ENCODE assay signal across 8 cellular contexts in genomic region chr17:66673668-66674276, GRCh38.
DNase-seq lines count a peak whose midpoint lies in the region; ATAC-seq and TF ChIP-seq lines count a peak whose summit lies in the region.

No MANE protein-coding gene starts in this region.

- TF ChIP-seq POLR2A in erythroblast (IDR thresholded peaks at IDR 0.05; ENCODE audit: low read length) (no peak), thyroid gland (IDR thresholded peaks at IDR 0.05) (no peak)

- intact Hi-C loops in thyroid gland (cut with DNase I) = loop anchor here (10.0 kb wide), 1 partner anchor 419 kb away; no protein-coding TSS in a partner anchor

- ATAC-seq in GM19397 (IDR thresholded peaks at IDR 0.05; ENCODE audit: unreplicated experiment) = no peak

- H3K27ac ChIP-seq in mucosa of rectum (ENCODE audit: low read depth in 2 of 2, low read length in 2 of 2) (peak overlapping the region; percentile 44 to 56), thyroid gland (no peak overlapping the region)

- peak in 5 of 6 experiments; percentile 45 to 72 (median 69) for TF ChIP-seq CTCF in thyroid gland (IDR thresholded peaks at IDR 0.05)

- H3K4me1 ChIP-seq in mucosa of rectum (ENCODE audit: control insufficient read depth in 2 of 2, insufficient read depth in 2 of 2, low read length in 2 of 2) = peaks cover 21 to 25% of the 10 kb centered on the region in 2 donors
- H3K4me1 ChIP-seq in thyroid gland = no peaks in the 10 kb centered on the region

- H3K4me3 ChIP-seq in mucosa of rectum (ENCODE audit: low read length in 2 of 2) (no peak overlapping the region), thyroid gland (replicated peaks in 1 of 3) (no peak overlapping the region)

- H3K9ac ChIP-seq in mucosa of rectum (ENCODE audit: low read depth in 1 of 2, low read length in 2 of 2) = peak overlapping the region in 1 of 2 donors; percentile 48

- no peaks in the 10 kb centered on the region for H3K36me3 ChIP-seq in mucosa of rectum (ENCODE audit: control insufficient read depth in 2 of 2, insufficient read depth in 2 of 2, low read length in 2 of 2)
- no peaks in the 10 kb centered on the region for H3K36me3 ChIP-seq in thyroid gland

- WGBS in thyroid gland, 2 donors = 32 to 38% methylated on average over 7 to 8 of the region's 8 CpGs

- no peaks in the 10 kb centered on the region for H3K27me3 ChIP-seq in mucosa of rectum (ENCODE audit: control insufficient read depth in 2 of 2, insufficient read depth in 2 of 2, low read length in 2 of 2)
- H3K27me3 ChIP-seq in thyroid gland = no peaks in the 10 kb centered on the region

- DNase-seq in activated gamma-delta T cell treated with Interleukin-2 at 50 U/mL for 16 hours (peak; percentile 30), activated gamma-delta T cell (lab: John Stamatoyannopoulos, UW) (no peak), NCI-H510A treated with DMSO at 0.1 percent for 48 hours (lab: John Stamatoyannopoulos, UW) (peak; percentile 74), erythroblast (lab: John Stamatoyannopoulos, UW) (peak; percentile 6 to 11), thyroid gland (peak; percentile 26 to 42)
- peak; percentile 43 for DNase-seq in activated T-cell treated with anti-CD3 and anti-CD28 coated beads, Interleukin-2, amount 50 U/mL, for 1 hour

- no peaks in the 10 kb centered on the region for H3K9me3 ChIP-seq in mucosa of rectum (ENCODE audit: control insufficient read depth in 2 of 2, low read length in 2 of 2)
- H3K9me3 ChIP-seq in thyroid gland = no peaks in the 10 kb centered on the region

Comparison
In these comparisons a context has a peak if more than half of its experiments do, and no peak if none do; other contexts are left out.
1. H3K27ac ChIP-seq: peak in mucosa of rectum (2 of 2); none in thyroid gland (0 of 3).